26 cellular contexts compared by ENCODE assay signal in the genomic region with DNA sequence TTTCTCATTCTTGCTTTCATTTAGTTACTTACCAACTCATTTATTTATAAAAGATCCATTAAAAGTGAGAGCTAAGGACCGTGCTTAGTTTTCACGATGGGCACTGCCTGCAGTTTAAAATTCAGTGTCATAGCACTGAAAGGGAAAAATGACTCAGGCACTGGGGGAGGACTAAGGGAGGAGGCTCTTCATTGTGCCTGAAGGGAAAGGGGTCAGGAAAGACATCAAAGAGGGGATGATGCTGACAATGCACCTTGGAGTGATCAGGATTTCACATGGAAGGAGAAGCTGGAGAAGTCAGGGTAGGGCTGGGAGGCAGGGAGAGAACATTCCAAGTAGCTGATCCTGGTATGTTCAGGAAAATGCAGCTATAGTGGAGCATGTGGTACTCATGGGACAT.
"Had no signal": no experiment of that assay in that cellular context is flagged by ENCODE, and none has a peak within 500 bp of the region (broad histone marks: within the 10 kb centered on the region; RNA-seq: fewer than 3 reads in every experiment).

No MANE protein-coding gene starts in this region.

- H3K4me3 ChIP-seq: heart right ventricle, hepatocyte, left lung, lower lobe of right lung, ovary, tibial nerve, upper lobe of left lung had no signal

- H3K4me3 Mint-ChIP-seq: naive thymus-derived CD8-positive, alpha-beta T cell; nephron; neural crest cell; stimulated activated memory B cell treated with anti-CD40 and anti-IgM and Interleukin-4, amounts not matched to agents 10 μg/mL and 1 μg/mL and 100 μg/mL, for 72 hours; stimulated activated naive CD8-positive, alpha-beta T cell treated with anti-CD3 and anti-CD28 coated beads, Interleukin-15, amount 100 ng/mL, for 72 hours had no signal

- H3K36me3 ChIP-seq: heart right ventricle, left lung, lower lobe of right lung, ovary, tibial nerve, upper lobe of left lung had no signal

- H3K27me3 ChIP-seq: hepatocyte, left lung, ovary, tibial nerve, upper lobe of left lung had no signal

- H3K27ac ChIP-seq: heart right ventricle, hepatocyte, left lung, lower lobe of right lung, ovary, tibial nerve, upper lobe of left lung had no signal

- H3K27me3 Mint-ChIP-seq: progenitor cell of endocrine pancreas had no signal

- H3K9me3 ChIP-seq: left lung, lower lobe of right lung, ovary, upper lobe of left lung had no signal

- H3K4me1 Mint-ChIP-seq: naive thymus-derived CD8-positive, alpha-beta T cell; nephron; neural crest cell; stimulated activated memory B cell treated with anti-CD40 and anti-IgM and Interleukin-4, amounts not matched to agents 10 μg/mL and 1 μg/mL and 100 μg/mL, for 72 hours; stimulated activated naive CD8-positive, alpha-beta T cell treated with anti-CD3 and anti-CD28 coated beads, Interleukin-15, amount 100 ng/mL, for 72 hours had no signal

- H2AFZ ChIP-seq: hepatocyte had no signal

- H3K4me1 ChIP-seq: heart right ventricle, left lung, lower lobe of right lung, tibial nerve, upper lobe of left lung had no signal

- FAIRE-seq: keratinocyte, small intestine had no signal

- H3K79me2 ChIP-seq: hepatocyte had no signal

- H3K27ac Mint-ChIP-seq: naive thymus-derived CD8-positive, alpha-beta T cell; nephron; progenitor cell of endocrine pancreas; stimulated activated memory B cell treated with anti-CD40 and anti-IgM and Interleukin-4, amounts not matched to agents 10 μg/mL and 1 μg/mL and 100 μg/mL, for 72 hours; stimulated activated naive CD8-positive, alpha-beta T cell treated with anti-CD3 and anti-CD28 coated beads, Interleukin-15, amount 100 ng/mL, for 72 hours had no signal

- DNase-seq: heart right ventricle; kidney glomerular epithelial cell; left colon; left lung; lower lobe of right lung; mesenchymal stem cell; naive thymus-derived CD8-positive, alpha-beta T cell; ovary; retina; right cardiac atrium; small intestine; stimulated activated CD4-positive, alpha-beta T cell treated with anti-CD3 and anti-CD28 coated beads, Interleukin-1b, Interleukin-23, amount 100 ng/mL, for 48 hours; stimulated activated CD4-positive, alpha-beta T cell treated with anti-CD3 and anti-CD28 coated beads, Interleukin-2, amount 100 ng/mL, for 48 hours; stimulated activated CD4-positive, alpha-beta T cell treated with anti-CD3 and anti-CD28 coated beads, Interleukin-4, amount 100 ng/mL, for 4 hours; stimulated activated CD8-positive, alpha-beta memory T cell treated with anti-CD3 and anti-CD28 coated beads, Interleukin-4, amount 100 ng/mL, for 48 hours; stimulated activated naive CD4-positive, alpha-beta T cell treated with Interleukin-2 at 50 U/mL for 16 hours; stimulated activated naive CD8-positive, alpha-beta T cell treated with anti-CD3 and anti-CD28 coated beads, Interleukin-15, amount 100 ng/mL, for 72 hours; substantia nigra; upper lobe of left lung had no signal

- H3K4me2 ChIP-seq: hepatocyte had no signal
